19 cellular contexts compared by ENCODE assay signal in the genomic region with DNA sequence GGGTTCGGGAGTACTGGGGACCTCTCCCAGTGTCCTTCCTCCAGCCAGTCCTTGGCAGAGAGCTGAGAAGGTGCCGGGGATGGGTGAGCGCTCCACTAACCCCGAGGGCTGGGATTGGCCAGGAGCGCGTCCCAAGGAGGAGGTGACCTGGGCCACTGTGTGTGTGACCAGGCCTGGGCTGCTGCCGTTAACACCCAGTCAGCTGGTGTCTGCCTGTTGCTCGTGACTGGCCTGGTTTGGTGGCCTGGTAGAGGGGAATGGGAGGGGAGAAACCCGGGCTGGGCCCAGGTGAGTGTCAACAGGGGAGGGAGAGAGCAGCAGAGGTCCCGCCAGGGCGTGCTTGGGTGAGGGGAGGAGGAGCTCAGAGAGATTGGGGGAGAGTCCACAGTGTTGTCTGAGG. TPM values are rescaled to one million over a fixed set of nuclear protein-coding genes. Genes with fewer than 3 reads are reported as not detected.
A peak's percentile ranks its signal among the peaks of the same experiment; 100 is the strongest.
DNase-seq lines count a peak whose midpoint lies in the region; ATAC-seq and TF ChIP-seq lines count a peak whose summit lies in the region.
"Had no signal": no experiment of that assay in that cellular context is flagged by ENCODE, and none has a peak within 500 bp of the region (broad histone marks: within the 10 kb centered on the region; RNA-seq: fewer than 3 reads in every experiment).

No MANE protein-coding gene starts in this region.

- H3K27me3 ChIP-seq in DOHH2 (ENCODE audit: control insufficient read depth, low read length) (no peaks in the 10 kb centered on the region), WERI-Rb-1 (ENCODE audit: insufficient read depth, low read depth, severe bottlenecking) (no peaks in the 10 kb centered on the region), left ventricle myocardium inferior (ENCODE audit: low read depth) (no peaks in the 10 kb centered on the region), neural progenitor cell (peaks cover 4% of the 10 kb centered on the region)

- DNase-seq in WERI-Rb-1 (no peak), left ventricle myocardium inferior (peak; percentile 79), neural progenitor cell (ENCODE audit: low spot score) (peak; percentile 3), A172 (ENCODE audit: low spot score) (no peak)
- no peak for DNase-seq in stimulated activated naive CD4-positive, alpha-beta T cell treated with Interleukin-2 at 50 U/mL for 16 hours (lab: John Stamatoyannopoulos, UW)
- DNase-seq: activated CD4-positive, alpha-beta T cell treated with anti-CD3 and anti-CD28 coated beads, Interleukin-2, amount 50 U/mL, for 48 hours; activated T-cell treated with anti-CD3 and anti-CD28 coated beads, Interleukin-2, amount 50 U/mL, for 24 hours; Calu3; dermis blood vessel endothelial cell; GF-D8; KBM-7; NCI-H1048; NCI-H748 treated with DMSO at 0.1 percent for 48 hours had no signal

- peaks cover 10% of the 10 kb centered on the region for H3F3A ChIP-seq in DOHH2 (ENCODE audit: control insufficient read depth, insufficient read depth)
- no peaks in the 10 kb centered on the region for H3F3A ChIP-seq in neural progenitor cell (ENCODE audit: low read depth)

- H3K4me1 Mint-ChIP-seq in neural progenitor cell, result peaks cover 21% of the 10 kb centered on the region

- peaks cover 39% of the 10 kb centered on the region for H3K79me2 ChIP-seq in DOHH2 (ENCODE audit: control insufficient read depth, low read length)
- no peaks in the 10 kb centered on the region for H3K79me2 ChIP-seq in neural progenitor cell (ENCODE audit: low read depth)

- no peaks in the 10 kb centered on the region for H3K36me3 Mint-ChIP-seq in neural progenitor cell
- H3K36me3 Mint-ChIP-seq: activated naive CD4-positive, alpha-beta T cell treated with anti-CD3 and anti-CD28 coated beads, Interleukin-2, amount 50 U/mL, for 24 hours; brain had no signal

- TF ChIP-seq CTCF in DOHH2 (IDR thresholded peaks at IDR 0.05; ENCODE audit: low read depth, low read length, poor library complexity, severe bottlenecking) (no peak), WERI-Rb-1 (IDR thresholded peaks at IDR 0.05; ENCODE audit: low read depth, low read length) (no peak), left ventricle myocardium inferior (IDR thresholded peaks at IDR 0.05; ENCODE audit: borderline replicate concordance) (no peak), neural progenitor cell (IDR thresholded peaks at IDR 0.05) (no peak)

- no peaks in the 10 kb centered on the region for H4K20me1 ChIP-seq in DOHH2 (ENCODE audit: control insufficient read depth, insufficient read depth, low read depth, low read length)
- H4K20me1 ChIP-seq in neural progenitor cell (ENCODE audit: low read depth), result peaks cover 53% of the 10 kb centered on the region

- ATAC-seq in GM18909 (IDR thresholded peaks at IDR 0.05; ENCODE audit: poor library complexity, unreplicated experiment), result no peak
- no peak for ATAC-seq in GM19452 (IDR thresholded peaks at IDR 0.05; ENCODE audit: unreplicated experiment)
- ATAC-seq: sciatic nerve had no signal

- H2AFZ ChIP-seq in neural progenitor cell (replicated peaks), result no peak overlapping the region

- H3K4me3 ChIP-seq in DOHH2 (ENCODE audit: low read length) (0 out of 2 replicates have a peak overlapping the region, but pooled peaks have one; percentile 3), WERI-Rb-1 (ENCODE audit: low read depth, low read length) (no peak overlapping the region), left ventricle myocardium inferior (peak overlapping the region; percentile 35), neural progenitor cell (no peak overlapping the region)

- intact Hi-C loops in left ventricle myocardium inferior (cut with micrococcal nuclease), result no loop called here

- peaks cover 2% of the 10 kb centered on the region for H3K27me3 Mint-ChIP-seq in neural progenitor cell (ENCODE audit: insufficient read depth, low read depth)
- H3K27me3 Mint-ChIP-seq: activated naive CD4-positive, alpha-beta T cell treated with anti-CD3 and anti-CD28 coated beads, Interleukin-2, amount 50 U/mL, for 24 hours; activated T-cell treated with anti-CD3 and anti-CD28 coated beads, Interleukin-2, amount 50 U/mL, for 24 hours; brain had no signal

- H3K9ac ChIP-seq in neural progenitor cell, result no peak overlapping the region

- H3K27ac ChIP-seq in DOHH2 (ENCODE audit: low read depth, low read length) (no peak overlapping the region), WERI-Rb-1 (peak overlapping the region; percentile 42), left ventricle myocardium inferior (replicated peaks) (peak overlapping the region; percentile 94), neural progenitor cell (no peak overlapping the region)

- H3K36me3 ChIP-seq in DOHH2 (ENCODE audit: control insufficient read depth, low read length) (no peaks in the 10 kb centered on the region; the same call in 1 of the 2 replicates), WERI-Rb-1 (no peaks in the 10 kb centered on the region), left ventricle myocardium inferior (no peaks in the 10 kb centered on the region), neural progenitor cell (no peaks in the 10 kb centered on the region)

- no peak overlapping the region for H3K4me3 Mint-ChIP-seq in neural progenitor cell
- H3K4me3 Mint-ChIP-seq: activated naive CD4-positive, alpha-beta T cell treated with anti-CD3 and anti-CD28 coated beads, Interleukin-2, amount 50 U/mL, for 24 hours; activated T-cell treated with anti-CD3 and anti-CD28 coated beads, Interleukin-2, amount 50 U/mL, for 24 hours; brain had no signal

- H3K9me3 Mint-ChIP-seq in neural progenitor cell, result no peaks in the 10 kb centered on the region
- H3K9me3 Mint-ChIP-seq: activated naive CD4-positive, alpha-beta T cell treated with anti-CD3 and anti-CD28 coated beads, Interleukin-2, amount 50 U/mL, for 24 hours; activated T-cell treated with anti-CD3 and anti-CD28 coated beads, Interleukin-2, amount 50 U/mL, for 24 hours; brain had no signal

- no peaks in the 10 kb centered on the region for H3K9me2 ChIP-seq in DOHH2 (replicated peaks; ENCODE audit: control insufficient read depth, low read length)

- no peak overlapping the region for H3K27ac Mint-ChIP-seq in neural progenitor cell
- H3K27ac Mint-ChIP-seq: activated naive CD4-positive, alpha-beta T cell treated with anti-CD3 and anti-CD28 coated beads, Interleukin-2, amount 50 U/mL, for 24 hours; activated T-cell treated with anti-CD3 and anti-CD28 coated beads, Interleukin-2, amount 50 U/mL, for 24 hours had no signal

- no peaks in the 10 kb centered on the region for H3K9me3 ChIP-seq in DOHH2 (ENCODE audit: control insufficient read depth, insufficient read depth, low read length)
- H3K9me3 ChIP-seq in WERI-Rb-1 (ENCODE audit: severe bottlenecking), result no peaks in the 10 kb centered on the region
- H3K9me3 ChIP-seq in left ventricle myocardium inferior (replicated peaks), result no peaks in the 10 kb centered on the region
- no peaks in the 10 kb centered on the region for H3K9me3 ChIP-seq in neural progenitor cell (ENCODE audit: low read depth)

- H3K4me2 ChIP-seq in DOHH2 (ENCODE audit: low read length) (peak overlapping the region; percentile 100; the same call in 1 of the 2 replicates), neural progenitor cell (no peak overlapping the region)

- peaks cover 83% of the 10 kb centered on the region for H3K4me1 ChIP-seq in DOHH2 (ENCODE audit: control insufficient read depth, low read length)
- peaks cover 95% of the 10 kb centered on the region for H3K4me1 ChIP-seq in left ventricle myocardium inferior
- H3K4me1 ChIP-seq in neural progenitor cell, result peaks cover 11% of the 10 kb centered on the region

RNA-seq across cellular contexts. Expression of gene GRAMD4, which starts 29.9 kb away (rescaled TPM):
- total RNA-seq in left ventricle myocardium inferior (77.6 TPM), neural progenitor cell (ENCODE audit: low replicate concordance) (30.2 and 32.2 TPM in 2 replicates)
- total RNA-seq in A172 (2014; rRNA removed; shearing (Covaris generic)), result 12.9 and 106 TPM in 2 replicates

RNA-seq across cellular contexts. Expression of gene CELSR1, which starts 52.9 kb away (rescaled TPM):
- total RNA-seq in left ventricle myocardium inferior, result 8.9 TPM
- 12.3 and 18.0 TPM in 2 replicates for total RNA-seq in neural progenitor cell (ENCODE audit: low replicate concordance)
- total RNA-seq in A172 (2014; rRNA removed; shearing (Covaris generic)), result 16.7 and 19.6 TPM in 2 replicates

Comparison
In these comparisons a context has a peak if more than half of its experiments do, and no peak if none do; other contexts are left out.
1. H3K27ac ChIP-seq: peak in WERI-Rb-1 (single experiment) and left ventricle myocardium inferior (single experiment); none in DOHH2 (single experiment) and neural progenitor cell (single experiment).
2. H3K4me3 ChIP-seq: peak in DOHH2 (single experiment) and left ventricle myocardium inferior (single experiment); none in WERI-Rb-1 (single experiment) and neural progenitor cell (single experiment).
3. DNase-seq: peak in left ventricle myocardium inferior (single experiment) and neural progenitor cell (single experiment); none in WERI-Rb-1 (single experiment), A172 (single experiment) and stimulated activated naive CD4-positive, alpha-beta T cell treated with Interleukin-2 at 50 U/mL for 16 hours (single experiment).